1 cellular context compared by ENCODE assay signal in genomic region chr2:27582129-27582694, GRCh38.
TF ChIP-seq lines count a peak whose summit lies in the region.

No MANE protein-coding gene starts in this region.

TF ChIP-seq in GM23338, 12 proteins besides CTCF, POLR2A, EP300 and RAD21 (continued from another document):
- TF ChIP-seq, protein P1, sequence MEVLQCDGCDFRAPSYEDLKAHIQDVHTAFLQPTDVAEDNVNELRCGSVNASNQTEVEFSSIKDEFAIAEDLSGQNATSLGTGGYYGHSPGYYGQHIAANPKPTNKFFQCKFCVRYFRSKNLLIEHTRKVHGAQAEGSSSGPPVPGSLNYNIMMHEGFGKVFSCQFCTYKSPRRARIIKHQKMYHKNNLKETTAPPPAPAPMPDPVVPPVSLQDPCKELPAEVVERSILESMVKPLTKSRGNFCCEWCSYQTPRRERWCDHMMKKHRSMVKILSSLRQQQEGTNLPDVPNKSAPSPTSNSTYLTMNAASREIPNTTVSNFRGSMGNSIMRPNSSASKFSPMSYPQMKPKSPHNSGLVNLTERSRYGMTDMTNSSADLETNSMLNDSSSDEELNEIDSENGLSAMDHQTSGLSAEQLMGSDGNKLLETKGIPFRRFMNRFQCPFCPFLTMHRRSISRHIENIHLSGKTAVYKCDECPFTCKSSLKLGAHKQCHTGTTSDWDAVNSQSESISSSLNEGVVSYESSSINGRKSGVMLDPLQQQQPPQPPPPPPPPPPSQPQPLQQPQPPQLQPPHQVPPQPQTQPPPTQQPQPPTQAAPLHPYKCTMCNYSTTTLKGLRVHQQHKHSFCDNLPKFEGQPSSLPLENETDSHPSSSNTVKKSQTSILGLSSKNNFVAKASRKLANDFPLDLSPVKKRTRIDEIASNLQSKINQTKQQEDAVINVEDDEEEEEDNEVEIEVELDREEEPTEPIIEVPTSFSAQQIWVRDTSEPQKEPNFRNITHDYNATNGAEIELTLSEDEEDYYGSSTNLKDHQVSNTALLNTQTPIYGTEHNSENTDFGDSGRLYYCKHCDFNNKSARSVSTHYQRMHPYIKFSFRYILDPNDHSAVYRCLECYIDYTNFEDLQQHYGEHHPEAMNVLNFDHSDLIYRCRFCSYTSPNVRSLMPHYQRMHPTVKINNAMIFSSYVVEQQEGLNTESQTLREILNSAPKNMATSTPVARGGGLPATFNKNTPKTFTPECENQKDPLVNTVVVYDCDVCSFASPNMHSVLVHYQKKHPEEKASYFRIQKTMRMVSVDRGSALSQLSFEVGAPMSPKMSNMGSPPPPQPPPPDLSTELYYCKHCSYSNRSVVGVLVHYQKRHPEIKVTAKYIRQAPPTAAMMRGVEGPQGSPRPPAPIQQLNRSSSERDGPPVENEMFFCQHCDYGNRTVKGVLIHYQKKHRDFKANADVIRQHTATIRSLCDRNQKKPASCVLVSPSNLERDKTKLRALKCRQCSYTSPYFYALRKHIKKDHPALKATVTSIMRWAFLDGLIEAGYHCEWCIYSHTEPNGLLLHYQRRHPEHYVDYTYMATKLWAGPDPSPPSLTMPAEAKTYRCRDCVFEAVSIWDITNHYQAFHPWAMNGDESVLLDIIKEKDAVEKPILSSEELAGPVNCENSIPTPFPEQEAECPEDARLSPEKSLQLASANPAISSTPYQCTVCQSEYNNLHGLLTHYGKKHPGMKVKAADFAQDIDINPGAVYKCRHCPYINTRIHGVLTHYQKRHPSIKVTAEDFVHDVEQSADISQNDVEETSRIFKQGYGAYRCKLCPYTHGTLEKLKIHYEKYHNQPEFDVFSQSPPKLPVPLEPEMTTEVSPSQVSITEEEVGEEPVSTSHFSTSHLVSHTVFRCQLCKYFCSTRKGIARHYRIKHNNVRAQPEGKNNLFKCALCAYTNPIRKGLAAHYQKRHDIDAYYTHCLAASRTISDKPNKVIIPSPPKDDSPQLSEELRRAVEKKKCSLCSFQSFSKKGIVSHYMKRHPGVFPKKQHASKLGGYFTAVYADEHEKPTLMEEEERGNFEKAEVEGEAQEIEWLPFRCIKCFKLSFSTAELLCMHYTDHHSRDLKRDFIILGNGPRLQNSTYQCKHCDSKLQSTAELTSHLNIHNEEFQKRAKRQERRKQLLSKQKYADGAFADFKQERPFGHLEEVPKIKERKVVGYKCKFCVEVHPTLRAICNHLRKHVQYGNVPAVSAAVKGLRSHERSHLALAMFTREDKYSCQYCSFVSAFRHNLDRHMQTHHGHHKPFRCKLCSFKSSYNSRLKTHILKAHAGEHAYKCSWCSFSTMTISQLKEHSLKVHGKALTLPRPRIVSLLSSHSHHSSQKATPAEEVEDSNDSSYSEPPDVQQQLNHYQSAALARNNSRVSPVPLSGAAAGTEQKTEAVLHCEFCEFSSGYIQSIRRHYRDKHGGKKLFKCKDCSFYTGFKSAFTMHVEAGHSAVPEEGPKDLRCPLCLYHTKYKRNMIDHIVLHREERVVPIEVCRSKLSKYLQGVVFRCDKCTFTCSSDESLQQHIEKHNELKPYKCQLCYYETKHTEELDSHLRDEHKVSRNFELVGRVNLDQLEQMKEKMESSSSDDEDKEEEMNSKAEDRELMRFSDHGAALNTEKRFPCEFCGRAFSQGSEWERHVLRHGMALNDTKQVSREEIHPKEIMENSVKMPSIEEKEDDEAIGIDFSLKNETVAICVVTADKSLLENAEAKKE (CRISPR knock-in tag; IDR thresholded peaks at IDR 0.05) = no peak
- TF ChIP-seq ZNF331 (CRISPR knock-in tag; IDR thresholded peaks at IDR 0.05; ENCODE audit: low read depth) = no peak
- no peak for TF ChIP-seq CREB1 (CRISPR knock-in tag; IDR thresholded peaks at IDR 0.05; ENCODE audit: low read depth)
- no peak for TF ChIP-seq EZH2 (IDR thresholded peaks at IDR 0.05; ENCODE audit: low read depth, unreplicated experiment)
- no peak for TF ChIP-seq POLR2AphosphoS5 (IDR thresholded peaks at IDR 0.05; ENCODE audit: low read depth)
